Comparison of ENCODE assay signal across 1 cellular context in the genomic region with DNA sequence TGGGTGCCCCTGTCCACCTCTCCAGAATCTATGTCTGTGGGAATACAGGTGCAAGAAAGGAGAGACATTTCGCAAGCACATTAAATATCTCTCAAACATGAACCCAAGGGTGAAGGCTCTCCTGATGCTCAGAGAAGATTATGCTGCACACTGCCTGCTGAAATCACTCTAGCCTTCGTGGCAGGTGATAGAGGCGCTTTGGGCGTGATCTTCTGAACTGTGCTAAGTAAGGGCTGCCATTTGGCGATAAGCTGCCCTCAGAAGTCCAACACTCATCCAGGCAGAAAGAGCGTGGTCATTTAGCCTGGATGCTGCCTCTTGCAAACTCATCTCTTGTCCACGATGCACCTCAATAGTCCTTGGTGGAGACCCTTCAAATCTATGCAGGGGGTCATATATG.
TF ChIP-seq lines count a peak whose summit lies in the region.

No MANE protein-coding gene starts in this region.

TF ChIP-seq in K562, 482 proteins besides CTCF, POLR2A, EP300 and RAD21 (continued from another document):
- TF ChIP-seq, protein P1, sequence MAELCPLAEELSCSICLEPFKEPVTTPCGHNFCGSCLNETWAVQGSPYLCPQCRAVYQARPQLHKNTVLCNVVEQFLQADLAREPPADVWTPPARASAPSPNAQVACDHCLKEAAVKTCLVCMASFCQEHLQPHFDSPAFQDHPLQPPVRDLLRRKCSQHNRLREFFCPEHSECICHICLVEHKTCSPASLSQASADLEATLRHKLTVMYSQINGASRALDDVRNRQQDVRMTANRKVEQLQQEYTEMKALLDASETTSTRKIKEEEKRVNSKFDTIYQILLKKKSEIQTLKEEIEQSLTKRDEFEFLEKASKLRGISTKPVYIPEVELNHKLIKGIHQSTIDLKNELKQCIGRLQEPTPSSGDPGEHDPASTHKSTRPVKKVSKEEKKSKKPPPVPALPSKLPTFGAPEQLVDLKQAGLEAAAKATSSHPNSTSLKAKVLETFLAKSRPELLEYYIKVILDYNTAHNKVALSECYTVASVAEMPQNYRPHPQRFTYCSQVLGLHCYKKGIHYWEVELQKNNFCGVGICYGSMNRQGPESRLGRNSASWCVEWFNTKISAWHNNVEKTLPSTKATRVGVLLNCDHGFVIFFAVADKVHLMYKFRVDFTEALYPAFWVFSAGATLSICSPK (IDR thresholded peaks at IDR 0.05; ENCODE audit: borderline replicate concordance): no peak
- TF ChIP-seq NCOA2 (IDR thresholded peaks at IDR 0.05; ENCODE audit: partially characterized antibody in 2 of 2) (no peak), PURB (CRISPR knock-in tag; IDR thresholded peaks at IDR 0.05; ENCODE audit: low read depth) (no peak), FOS (IDR thresholded peaks at IDR 0.05; ENCODE audit: extremely low read depth, insufficient read length) (no peak), U2AF1 (optimal IDR thresholded peaks at IDR 0.05; ENCODE audit: low read depth, low read length) (no peak), POLR3A (IDR thresholded peaks at IDR 0.05; ENCODE audit: borderline replicate concordance, extremely low read depth, insufficient read depth, insufficient read length) (no peak), POLR2AphosphoS2 (IDR thresholded peaks at IDR 0.05; ENCODE audit: low read length) (no peak), RBM39 (optimal IDR thresholded peaks at IDR 0.05; ENCODE audit: low read depth, low read length) (no peak), ZSCAN32 (CRISPR knock-in tag; IDR thresholded peaks at IDR 0.05) (no peak), BMI1 (IDR thresholded peaks at IDR 0.05; ENCODE audit: low read length) (no peak), NFYB (IDR thresholded peaks at IDR 0.05; ENCODE audit: extremely low read depth, insufficient read length) (no peak), TEAD1 (CRISPR knock-in tag; IDR thresholded peaks at IDR 0.05) (peak in 1 of 2 experiments; percentile 35; a peak in 1 of 4 replicates), HDAC3 (IDR thresholded peaks at IDR 0.05; ENCODE audit: borderline replicate concordance, partially characterized antibody) (peak; percentile 75)
- TF ChIP-seq, protein P2, sequence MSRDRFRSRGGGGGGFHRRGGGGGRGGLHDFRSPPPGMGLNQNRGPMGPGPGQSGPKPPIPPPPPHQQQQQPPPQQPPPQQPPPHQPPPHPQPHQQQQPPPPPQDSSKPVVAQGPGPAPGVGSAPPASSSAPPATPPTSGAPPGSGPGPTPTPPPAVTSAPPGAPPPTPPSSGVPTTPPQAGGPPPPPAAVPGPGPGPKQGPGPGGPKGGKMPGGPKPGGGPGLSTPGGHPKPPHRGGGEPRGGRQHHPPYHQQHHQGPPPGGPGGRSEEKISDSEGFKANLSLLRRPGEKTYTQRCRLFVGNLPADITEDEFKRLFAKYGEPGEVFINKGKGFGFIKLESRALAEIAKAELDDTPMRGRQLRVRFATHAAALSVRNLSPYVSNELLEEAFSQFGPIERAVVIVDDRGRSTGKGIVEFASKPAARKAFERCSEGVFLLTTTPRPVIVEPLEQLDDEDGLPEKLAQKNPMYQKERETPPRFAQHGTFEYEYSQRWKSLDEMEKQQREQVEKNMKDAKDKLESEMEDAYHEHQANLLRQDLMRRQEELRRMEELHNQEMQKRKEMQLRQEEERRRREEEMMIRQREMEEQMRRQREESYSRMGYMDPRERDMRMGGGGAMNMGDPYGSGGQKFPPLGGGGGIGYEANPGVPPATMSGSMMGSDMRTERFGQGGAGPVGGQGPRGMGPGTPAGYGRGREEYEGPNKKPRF (IDR thresholded peaks at IDR 0.05; ENCODE audit: low read depth, low read length): no peak
- TF ChIP-seq, protein P3, sequence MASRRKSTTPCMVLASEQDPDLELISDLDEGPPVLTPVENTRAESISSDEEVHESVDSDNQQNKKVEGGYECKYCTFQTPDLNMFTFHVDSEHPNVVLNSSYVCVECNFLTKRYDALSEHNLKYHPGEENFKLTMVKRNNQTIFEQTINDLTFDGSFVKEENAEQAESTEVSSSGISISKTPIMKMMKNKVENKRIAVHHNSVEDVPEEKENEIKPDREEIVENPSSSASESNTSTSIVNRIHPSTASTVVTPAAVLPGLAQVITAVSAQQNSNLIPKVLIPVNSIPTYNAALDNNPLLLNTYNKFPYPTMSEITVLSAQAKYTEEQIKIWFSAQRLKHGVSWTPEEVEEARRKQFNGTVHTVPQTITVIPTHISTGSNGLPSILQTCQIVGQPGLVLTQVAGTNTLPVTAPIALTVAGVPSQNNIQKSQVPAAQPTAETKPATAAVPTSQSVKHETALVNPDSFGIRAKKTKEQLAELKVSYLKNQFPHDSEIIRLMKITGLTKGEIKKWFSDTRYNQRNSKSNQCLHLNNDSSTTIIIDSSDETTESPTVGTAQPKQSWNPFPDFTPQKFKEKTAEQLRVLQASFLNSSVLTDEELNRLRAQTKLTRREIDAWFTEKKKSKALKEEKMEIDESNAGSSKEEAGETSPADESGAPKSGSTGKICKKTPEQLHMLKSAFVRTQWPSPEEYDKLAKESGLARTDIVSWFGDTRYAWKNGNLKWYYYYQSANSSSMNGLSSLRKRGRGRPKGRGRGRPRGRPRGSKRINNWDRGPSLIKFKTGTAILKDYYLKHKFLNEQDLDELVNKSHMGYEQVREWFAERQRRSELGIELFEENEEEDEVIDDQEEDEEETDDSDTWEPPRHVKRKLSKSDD (conservative IDR thresholded peaks at IDR 0.05; ENCODE audit: low read length): no peak
- TF ChIP-seq, protein P4, sequence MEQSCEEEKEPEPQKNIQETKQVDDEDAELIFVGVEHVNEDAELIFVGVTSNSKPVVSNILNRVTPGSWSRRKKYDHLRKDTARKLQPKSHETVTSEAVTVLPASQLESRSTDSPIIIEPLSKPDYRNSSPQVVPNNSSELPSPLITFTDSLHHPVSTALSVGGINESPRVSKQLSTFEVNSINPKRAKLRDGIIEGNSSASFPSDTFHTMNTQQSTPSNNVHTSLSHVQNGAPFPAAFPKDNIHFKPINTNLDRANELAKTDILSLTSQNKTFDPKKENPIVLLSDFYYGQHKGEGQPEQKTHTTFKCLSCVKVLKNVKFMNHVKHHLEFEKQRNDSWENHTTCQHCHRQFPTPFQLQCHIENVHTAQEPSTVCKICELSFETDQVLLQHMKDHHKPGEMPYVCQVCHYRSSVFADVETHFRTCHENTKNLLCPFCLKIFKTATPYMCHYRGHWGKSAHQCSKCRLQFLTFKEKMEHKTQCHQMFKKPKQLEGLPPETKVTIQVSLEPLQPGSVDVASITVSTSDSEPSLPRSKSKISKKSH (CRISPR knock-in tag; IDR thresholded peaks at IDR 0.05): no peak
- TF ChIP-seq, protein P5, sequence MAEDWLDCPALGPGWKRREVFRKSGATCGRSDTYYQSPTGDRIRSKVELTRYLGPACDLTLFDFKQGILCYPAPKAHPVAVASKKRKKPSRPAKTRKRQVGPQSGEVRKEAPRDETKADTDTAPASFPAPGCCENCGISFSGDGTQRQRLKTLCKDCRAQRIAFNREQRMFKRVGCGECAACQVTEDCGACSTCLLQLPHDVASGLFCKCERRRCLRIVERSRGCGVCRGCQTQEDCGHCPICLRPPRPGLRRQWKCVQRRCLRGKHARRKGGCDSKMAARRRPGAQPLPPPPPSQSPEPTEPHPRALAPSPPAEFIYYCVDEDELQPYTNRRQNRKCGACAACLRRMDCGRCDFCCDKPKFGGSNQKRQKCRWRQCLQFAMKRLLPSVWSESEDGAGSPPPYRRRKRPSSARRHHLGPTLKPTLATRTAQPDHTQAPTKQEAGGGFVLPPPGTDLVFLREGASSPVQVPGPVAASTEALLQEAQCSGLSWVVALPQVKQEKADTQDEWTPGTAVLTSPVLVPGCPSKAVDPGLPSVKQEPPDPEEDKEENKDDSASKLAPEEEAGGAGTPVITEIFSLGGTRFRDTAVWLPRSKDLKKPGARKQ (CRISPR knock-in tag; IDR thresholded peaks at IDR 0.05): no peak
- TF ChIP-seq, protein P6, sequence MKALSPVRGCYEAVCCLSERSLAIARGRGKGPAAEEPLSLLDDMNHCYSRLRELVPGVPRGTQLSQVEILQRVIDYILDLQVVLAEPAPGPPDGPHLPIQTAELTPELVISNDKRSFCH (CRISPR knock-in tag; IDR thresholded peaks at IDR 0.05): no peak
- TF ChIP-seq, protein P6 (tag; IDR thresholded peaks at IDR 0.05): no peak
